ENCODE assay signal across 8 cellular contexts in genomic region chr19:55258828-55259539, GRCh38. TPM values are rescaled to one million over a fixed set of nuclear protein-coding genes. Genes with fewer than 3 reads are reported as not detected.
DNase-seq lines count a peak whose midpoint lies in the region; ATAC-seq and TF ChIP-seq lines count a peak whose summit lies in the region.

Gene PPP6R1 (minus strand): TSS chr19:55259017. CDS start chr19:55247103, 11,914 bp downstream.

- ATAC-seq in HG02759 (IDR thresholded peaks at IDR 0.05; ENCODE audit: unreplicated experiment) (peak; percentile 78), Right ventricle myocardium inferior (peak; percentile 96)

- DNase-seq in GM12864 (ENCODE audit: low read depth) (peak; percentile 89), NCI-H1417 (lab: John Stamatoyannopoulos, UW) (peak; percentile 99 to 100 (median 100)), SW 1271 (lab: John Stamatoyannopoulos, UW) (peak; percentile 89 to 96), Right ventricle myocardium inferior (ENCODE audit: missing footprints) (peak; percentile 97), ovary (peak; percentile 98 to 100 (median 98)), thyroid gland (peak; percentile 97 to 98)
- peak; percentile 81 for DNase-seq in activated naive CD8-positive, alpha-beta T cell treated with anti-CD3 and anti-CD28 coated beads, Interleukin-2, amount 50 U/mL, for 16 hours (ENCODE audit: low read depth, low spot score)

- H3K27me3 ChIP-seq in ovary (no peaks in the 10 kb centered on the region), thyroid gland (no peaks in the 10 kb centered on the region)

- TF ChIP-seq POLR2A in ovary (IDR thresholded peaks at IDR 0.05) (peak; percentile 75), thyroid gland (IDR thresholded peaks at IDR 0.05) (peak in 1 of 2 donors; percentile 83)

- H3K4me1 ChIP-seq in ovary (ENCODE audit: insufficient read depth) (peaks cover 18% of the 10 kb centered on the region), thyroid gland (peaks cover 42 to 44% of the 10 kb centered on the region in 2 donors)

- H3K27ac ChIP-seq in ovary, result peak within 1 kb of the TSS; percentile 70 to 84
- peak within 1 kb of the TSS; percentile 87 to 90 (median 88) for H3K27ac ChIP-seq in thyroid gland

- TF ChIP-seq CTCF in GM12864 (IDR thresholded peaks at IDR 0.05; ENCODE audit: low read depth, low read length, missing control alignments), result no peak
- peak in 1 of 3 donors; percentile 61 for TF ChIP-seq CTCF in ovary (IDR thresholded peaks at IDR 0.05)
- peak in 1 of 6 experiments; percentile 14 for TF ChIP-seq CTCF in thyroid gland (IDR thresholded peaks at IDR 0.05)

- 0 to 1% (median 0%) methylated on average over 62 to 76 of the region's 76 CpGs for WGBS in ovary, 3 donors
- 0 to 1% methylated on average over 16 to 60 of the region's 76 CpGs for WGBS in thyroid gland, 2 donors

- H3K9me3 ChIP-seq in ovary (no peaks in the 10 kb centered on the region), thyroid gland (no peaks in the 10 kb centered on the region)

- intact Hi-C loops in Right ventricle myocardium inferior (cut with DNase I), result no loop called here
- intact Hi-C loops in ovary (cut with DNase I), result loop anchor here in 1 of 4 donors (5.0 kb wide), 1 partner anchor 142 kb away; the partner anchor contains the start of gene PPP1R12C
- intact Hi-C loops in thyroid gland (cut with DNase I), result no loop called here

- H3K4me3 ChIP-seq in GM12864 (ENCODE audit: low read depth, low read length), result peak within 1 kb of the TSS; percentile 93
- peak within 1 kb of the TSS; percentile 92 for H3K4me3 ChIP-seq in ovary
- peak within 1 kb of the TSS; percentile 88 to 93 (median 91) for H3K4me3 ChIP-seq in thyroid gland (replicated peaks in 1 of 3)

- TF ChIP-seq EP300 in ovary (IDR thresholded peaks at IDR 0.05), result peak; percentile 10

- H3K36me3 ChIP-seq in ovary (no peaks in the 10 kb centered on the region), thyroid gland (no peaks in the 10 kb centered on the region)

RNA-seq across cellular contexts. Expression of gene PPP6R1, which starts in this region (rescaled TPM):
- total RNA-seq in Right ventricle myocardium inferior, result 39.5 TPM
- 10 to 100 TPM; 14.1 to 52.2 (median 46.3) TPM for total RNA-seq in ovary
- polyA plus RNA-seq in ovary, result 10 to 100 TPM; 21.3 to 26.9 TPM
- 10 to 100 TPM; 26.1 to 99.8 (median 54.2) TPM for total RNA-seq in thyroid gland

Comparison
In these comparisons a context has a peak if more than half of its experiments do, and no peak if none do; other contexts are left out.
1. Peak in every context shown above with its lines: DNase-seq, ATAC-seq, H3K4me3 ChIP-seq and H3K27ac ChIP-seq.